20 cellular contexts compared by ENCODE assay signal in genomic region chr11:69941546-69942332, GRCh38.
"Had no signal": no experiment of that assay in that cellular context is flagged by ENCODE, and none has a peak within 500 bp of the region (broad histone marks: within the 10 kb centered on the region; RNA-seq: fewer than 3 reads in every experiment).

No MANE protein-coding gene starts in this region.

- H3K9me3 ChIP-seq: stomach, testis had no signal

- H3K4me1 Mint-ChIP-seq: activated CD4-positive, alpha-beta memory T cell treated with anti-CD3 and anti-CD28 coated beads, Interleukin-2, amount 10 ng/mL, durations not matched to agents 7 days and 5 days; activated CD4-positive, alpha-beta T cell treated with anti-CD3 and anti-CD28 coated beads for 36 hours; central memory CD8-positive, alpha-beta T cell; T-helper 17 cell had no signal

- H3K36me3 ChIP-seq: stomach, WERI-Rb-1 had no signal

- H3K27ac Mint-ChIP-seq: activated CD4-positive, alpha-beta memory T cell treated with anti-CD3 and anti-CD28 coated beads, Interleukin-2, amount 10 ng/mL, durations not matched to agents 7 days and 5 days; activated CD4-positive, alpha-beta T cell treated with anti-CD3 and anti-CD28 coated beads for 36 hours; activated naive CD4-positive, alpha-beta T cell treated with anti-CD3 and anti-CD28 coated beads, Interleukin-2, amount 50 U/mL, for 72 hours; activated T-cell treated with anti-CD3 and anti-CD28 coated beads, Interleukin-2, amount 50 U/mL, for 24 hours; brain; dendritic cell treated with granulocyte-macrophage colony-stimulating factor and Interleukin-4, amounts not matched to agents 40 ng/mL and 50 ng/mL, for 4 days; T-helper 17 cell had no signal

- ATAC-seq: activated CD4-positive, alpha-beta T cell treated with anti-CD3 and anti-CD28 coated beads for 36 hours; activated naive CD4-positive, alpha-beta T cell treated with anti-CD3 and anti-CD28 coated beads, Interleukin-2, amount 50 U/mL, for 72 hours; psoas muscle; sciatic nerve; T-helper 17 cell had no signal

- DNase-seq: activated CD4-positive, alpha-beta memory T cell treated with anti-CD3 and anti-CD28 coated beads, Interleukin-2, amount 10 ng/mL, durations not matched to agents 7 days and 5 days; activated CD4-positive, alpha-beta T cell treated with anti-CD3 and anti-CD28 coated beads for 36 hours; activated T-cell treated with anti-CD3 and anti-CD28 coated beads, Interleukin-2, amount 50 U/mL, for 24 hours; amniotic stem cell; effector memory CD4-positive, alpha-beta T cell; foreskin fibroblast; occipital lobe; psoas muscle; stimulated activated CD4-positive, alpha-beta T cell treated with anti-CD3 and anti-CD28 coated beads, Interleukin-12 subunit alpha, Interleukin-12 subunit beta, amount 100 ng/mL, for 4 hours; stimulated activated CD4-positive, alpha-beta T cell treated with anti-CD3 and anti-CD28 coated beads, Interleukin-2, amount 100 ng/mL, for 24 hours; stomach; T-helper 17 cell; testis; WERI-Rb-1 had no signal

- H3K4me1 ChIP-seq: psoas muscle had no signal

- H3K4me3 Mint-ChIP-seq: activated CD4-positive, alpha-beta memory T cell treated with anti-CD3 and anti-CD28 coated beads, Interleukin-2, amount 10 ng/mL, durations not matched to agents 7 days and 5 days; activated CD4-positive, alpha-beta T cell treated with anti-CD3 and anti-CD28 coated beads for 36 hours; activated T-cell treated with anti-CD3 and anti-CD28 coated beads, Interleukin-2, amount 50 U/mL, for 24 hours; brain; central memory CD8-positive, alpha-beta T cell; dendritic cell treated with granulocyte-macrophage colony-stimulating factor and Interleukin-4, amounts not matched to agents 40 ng/mL and 50 ng/mL, for 4 days; nephron; T-helper 17 cell had no signal

- H3K36me3 Mint-ChIP-seq: activated naive CD4-positive, alpha-beta T cell treated with anti-CD3 and anti-CD28 coated beads, Interleukin-2, amount 50 U/mL, for 72 hours; brain had no signal

- H3K27ac ChIP-seq: psoas muscle, stomach, testis, WERI-Rb-1 had no signal

- H3K27me3 Mint-ChIP-seq: activated CD4-positive, alpha-beta memory T cell treated with anti-CD3 and anti-CD28 coated beads, Interleukin-2, amount 10 ng/mL, durations not matched to agents 7 days and 5 days; brain had no signal

- H3K9me3 Mint-ChIP-seq: activated CD4-positive, alpha-beta memory T cell treated with anti-CD3 and anti-CD28 coated beads, Interleukin-2, amount 10 ng/mL, durations not matched to agents 7 days and 5 days; activated naive CD4-positive, alpha-beta T cell treated with anti-CD3 and anti-CD28 coated beads, Interleukin-2, amount 50 U/mL, for 72 hours; activated T-cell treated with anti-CD3 and anti-CD28 coated beads, Interleukin-2, amount 50 U/mL, for 24 hours; central memory CD8-positive, alpha-beta T cell; dendritic cell treated with granulocyte-macrophage colony-stimulating factor and Interleukin-4, amounts not matched to agents 40 ng/mL and 50 ng/mL, for 4 days; nephron had no signal

- H3K27me3 ChIP-seq: testis had no signal

- H3K4me3 ChIP-seq: psoas muscle, stomach, testis had no signal
